Comparison of ENCODE assay signal across 12 cellular contexts in genomic region chr11:71423181-71423790, GRCh38.
"Had no signal": no experiment of that assay in that cellular context is flagged by ENCODE, and none has a peak within 500 bp of the region (broad histone marks: within the 10 kb centered on the region; RNA-seq: fewer than 3 reads in every experiment).

No MANE protein-coding gene starts in this region.

- FAIRE-seq: bronchial epithelial cell had no signal

- H3K4me3 Mint-ChIP-seq: activated B cell treated with CpG ODN at 0.5 μM for 24 hours had no signal

- H3K27me3 ChIP-seq: ascending aorta, spleen had no signal

- H3K27ac ChIP-seq: ascending aorta, epithelial cell of prostate, psoas muscle, sigmoid colon, spleen, thoracic aorta, upper lobe of right lung had no signal

- DNase-seq: activated B cell treated with CpG ODN at 0.5 μM for 24 hours; activated CD4-positive, alpha-beta T cell treated with anti-CD3 and anti-CD28 coated beads, Interleukin-2, amount 50 U/mL, for 1 hour; activated naive CD4-positive, alpha-beta T cell treated with Interleukin-2 at 50 U/mL for 16 hours; foreskin melanocyte; psoas muscle; sigmoid colon; spleen; upper lobe of right lung had no signal

- H3K27me3 Mint-ChIP-seq: activated B cell treated with CpG ODN at 0.5 μM for 24 hours had no signal

- H3K4me3 ChIP-seq: ascending aorta, psoas muscle, sigmoid colon, spleen, thoracic aorta, upper lobe of right lung had no signal

- H3K27ac Mint-ChIP-seq: activated B cell treated with CpG ODN at 0.5 μM for 24 hours had no signal

- ATAC-seq: psoas muscle, upper lobe of right lung had no signal

- H3K36me3 ChIP-seq: ascending aorta, sigmoid colon, spleen, thoracic aorta, upper lobe of right lung had no signal

- H3K9me3 ChIP-seq: ascending aorta, psoas muscle, spleen, thoracic aorta, upper lobe of right lung had no signal

- H3K4me1 ChIP-seq: ascending aorta, psoas muscle, sigmoid colon had no signal
